Comparison of ENCODE assay signal across 18 cellular contexts in the genomic region with DNA sequence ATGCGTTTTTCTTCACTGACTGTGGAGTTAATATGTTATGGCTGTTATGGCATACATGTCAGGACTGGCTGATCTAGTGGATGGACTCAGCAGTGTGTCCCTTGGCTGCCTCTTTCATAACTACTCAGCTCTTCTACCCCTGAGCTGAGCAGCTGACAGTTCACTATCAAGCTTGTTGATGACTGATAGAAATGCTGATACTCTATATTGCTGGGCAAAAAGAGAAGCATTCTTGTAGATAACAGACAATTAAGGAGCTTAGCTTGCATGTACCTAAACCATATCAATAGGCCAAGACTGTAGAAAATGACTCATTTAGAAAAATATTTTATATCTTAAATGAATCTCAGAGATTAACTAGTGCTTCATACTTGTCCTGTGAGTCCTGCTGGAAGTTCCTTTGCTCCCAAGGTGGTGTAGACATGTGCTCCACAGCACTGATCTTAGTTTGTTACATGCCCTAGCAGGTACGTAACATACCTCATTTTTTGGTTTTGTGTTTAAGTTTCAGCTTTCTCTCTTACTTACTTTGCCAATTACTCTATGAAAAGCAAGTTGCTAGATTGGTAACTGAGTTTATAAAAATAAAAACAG.
"Had no signal": no experiment of that assay in that cellular context is flagged by ENCODE, and none has a peak within 500 bp of the region (broad histone marks: within the 10 kb centered on the region; RNA-seq: fewer than 3 reads in every experiment).

No MANE protein-coding gene starts in this region.

- DNase-seq: activated B cell treated with CpG ODN at 0.5 μM for 24 hours; activated CD4-positive, alpha-beta memory T cell treated with anti-CD3 and anti-CD28 coated beads for 36 hours; activated CD4-positive, alpha-beta T cell treated with anti-CD3 and anti-CD28 coated beads for 4 hours; activated T-cell treated with anti-CD3 and anti-CD28 coated beads for 4 hours; central memory CD4-positive, alpha-beta T cell; endodermal cell; heart left ventricle; lower lobe of right lung; sigmoid colon; spleen; stimulated activated CD4-positive, alpha-beta T cell treated with anti-CD3 and anti-CD28 coated beads, Interleukin-4, amount 100 ng/mL, for 4 hours; T-helper 2 cell had no signal

- H3K36me3 ChIP-seq: gastroesophageal sphincter, heart left ventricle, lower lobe of right lung, neutrophil, sigmoid colon, thoracic aorta had no signal

- H3K27me3 ChIP-seq: gastroesophageal sphincter, heart left ventricle, neutrophil, sigmoid colon, spleen had no signal

- H3K9ac ChIP-seq: parathyroid adenoma had no signal

- H3K79me2 ChIP-seq: parathyroid adenoma had no signal

- H3K4me3 ChIP-seq: gastroesophageal sphincter, heart left ventricle, lower lobe of right lung, sigmoid colon, spleen, thoracic aorta had no signal

- H3K27ac ChIP-seq: gastroesophageal sphincter, heart left ventricle, lower lobe of right lung, neutrophil, parathyroid adenoma, sigmoid colon, spleen, thoracic aorta had no signal

- ATAC-seq: gastroesophageal sphincter; heart left ventricle; lower lobe of right lung; natural killer cell treated with Interleukin-12 subunit alpha and Interleukin-12 subunit beta and Interleukin-15 and Interleukin-18, amount 100 ng/mL, for 72 hours; stimulated activated memory B cell treated with anti-CD40 and anti-IgM and Interleukin-4, amounts not matched to agents 10 μg/mL and 1 μg/mL and 100 μg/mL, for 72 hours had no signal

- H3K4me1 ChIP-seq: gastroesophageal sphincter, heart left ventricle, lower lobe of right lung, parathyroid adenoma, sigmoid colon, spleen had no signal
